ENCODE assay signal across 7 cellular contexts in the genomic region with DNA sequence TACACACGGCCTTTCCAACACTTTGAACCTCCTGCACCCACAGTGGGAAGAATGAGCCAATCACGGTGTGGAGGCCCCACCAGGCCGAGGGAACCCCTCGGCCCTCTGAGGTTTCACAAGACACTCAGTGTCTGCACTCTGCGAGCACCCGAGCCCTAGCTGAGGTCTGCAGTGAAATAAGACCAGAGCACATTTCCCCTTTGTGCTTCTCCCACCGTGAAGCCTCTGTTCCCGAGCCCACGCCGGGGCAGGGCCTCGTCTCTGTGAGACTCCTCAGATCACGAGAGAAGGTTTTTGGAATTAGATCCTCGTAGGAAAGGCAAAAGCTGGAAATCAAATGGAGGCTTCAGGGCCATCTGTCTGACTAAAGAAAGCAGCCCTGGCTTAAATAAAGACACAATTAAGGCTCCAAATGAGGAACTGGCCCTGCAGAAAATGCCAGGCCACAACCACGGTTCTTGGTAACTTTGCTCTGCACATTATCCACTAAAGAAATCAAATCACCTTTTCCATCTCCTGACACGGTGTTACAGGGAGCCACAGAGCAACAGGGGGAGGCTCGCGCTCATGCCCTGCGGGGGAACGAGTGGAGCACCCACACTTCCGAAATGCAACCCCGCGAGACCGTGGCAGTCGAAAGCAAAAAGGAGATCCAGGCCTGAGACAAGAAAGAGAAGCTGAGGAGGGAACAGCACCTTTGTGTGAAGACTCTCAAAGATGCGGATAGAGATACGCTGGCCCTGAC. TPM values are rescaled to one million over a fixed set of nuclear protein-coding genes. Genes with fewer than 3 reads are reported as not detected.
DNase-seq lines count a peak whose midpoint lies in the region; ATAC-seq and TF ChIP-seq lines count a peak whose summit lies in the region.

No MANE protein-coding gene starts in this region.

- no peak overlapping the region for H3K4me3 ChIP-seq in left ventricle myocardium inferior

- no peaks in the 10 kb centered on the region for H3K79me2 ChIP-seq in H9 (ENCODE audit: insufficient read depth, low read length)

- no peak overlapping the region for H3K18ac ChIP-seq in H9 (ENCODE audit: insufficient read length, low read depth, low read length)

- H3K4me1 Mint-ChIP-seq in H9 (peaks cover 13 to 14% of the 10 kb centered on the region in 2 experiments), T-cell (peaks cover 98 to 100% (median 100%) of the 10 kb centered on the region in 3 donors)
- H3K4me1 Mint-ChIP-seq in stimulated activated memory B cell treated with anti-CD40 and anti-IgM and Interleukin-4, amounts not matched to agents 10 μg/mL and 1 μg/mL and 100 μg/mL, for 72 hours, result peaks cover 100% of the 10 kb centered on the region

- H3K9me3 ChIP-seq in H9 (ENCODE audit: control insufficient read depth, low read depth, low read length) (no peaks in the 10 kb centered on the region), left ventricle myocardium inferior (replicated peaks) (no peaks in the 10 kb centered on the region)

- H3K27me3 Mint-ChIP-seq in H9 (ENCODE audit: low read depth) (no peaks in the 10 kb centered on the region), T-cell (no peaks in the 10 kb centered on the region)
- H3K27me3 Mint-ChIP-seq in stimulated activated memory B cell treated with anti-CD40 and anti-IgM and Interleukin-4, amounts not matched to agents 10 μg/mL and 1 μg/mL and 100 μg/mL, for 72 hours, result no peaks in the 10 kb centered on the region

- WGBS in H9 (ENCODE audit: extremely low coverage, insufficient read length, low lambda C conversion rate), result no CpG with 5 or more reads among the region's 26 CpGs

- H2BK120ac ChIP-seq in H9 (ENCODE audit: low read depth, low read length, poor library complexity, severe bottlenecking), result no peak overlapping the region

- no peak for ATAC-seq in T-cell (replicated peaks in 1 of 4)
- ATAC-seq in stimulated activated memory B cell treated with anti-CD40 and anti-IgM and Interleukin-4, amounts not matched to agents 10 μg/mL and 1 μg/mL and 100 μg/mL, for 72 hours, result peak; percentile 73
- no peak for ATAC-seq in GM18505 (IDR thresholded peaks at IDR 0.05; ENCODE audit: unreplicated experiment)

- POLR2A ChIA-PET in T-cell (lab: Charles Lee), result interaction anchor here in 1 of 2 donors (1.7 kb wide), 1 partner anchor 18 kb away, joined by 6 read pairs; no protein-coding TSS in a partner anchor

- DNase-seq in H9 (no peak), T-cell (no peak), left ventricle myocardium inferior (no peak), retina (no peak), AML-193 (lab: John Stamatoyannopoulos, UW) (no peak)

- H3K4me2 ChIP-seq in H9 (ENCODE audit: insufficient read depth, insufficient read length, low read length), result no peak overlapping the region

- H3K23ac ChIP-seq in H9 (ENCODE audit: insufficient read length, low read depth, low read length), result no peak overlapping the region

- H3K4me3 Mint-ChIP-seq in H9 (no peak overlapping the region), T-cell (peak overlapping the region in 2 of 3 donors; percentile 29 to 80)
- H3K4me3 Mint-ChIP-seq in stimulated activated memory B cell treated with anti-CD40 and anti-IgM and Interleukin-4, amounts not matched to agents 10 μg/mL and 1 μg/mL and 100 μg/mL, for 72 hours, result peak overlapping the region; percentile 74

- no peaks in the 10 kb centered on the region for H3K79me1 ChIP-seq in H9 (ENCODE audit: insufficient read depth, low read depth, low read length, poor library complexity, severe bottlenecking)

- no peak overlapping the region for H4K91ac ChIP-seq in H9 (ENCODE audit: insufficient read length, low read depth, low read length)

- H3K27ac Mint-ChIP-seq in H9, result peak overlapping the region; percentile 53 to 91 (median 85); a peak in 3 of 7 replicates
- H3K27ac Mint-ChIP-seq in T-cell, result peak overlapping the region; percentile 99 to 100
- peak overlapping the region; percentile 100 for H3K27ac Mint-ChIP-seq in stimulated activated memory B cell treated with anti-CD40 and anti-IgM and Interleukin-4, amounts not matched to agents 10 μg/mL and 1 μg/mL and 100 μg/mL, for 72 hours

- no peak overlapping the region for H2AK5ac ChIP-seq in H9 (ENCODE audit: insufficient read length, low read length)

- H3K4me1 ChIP-seq in H9 (ENCODE audit: insufficient read depth, low read length), result no peaks in the 10 kb centered on the region; the same call in 1 of the 2 replicates
- peaks cover 100% of the 10 kb centered on the region for H3K4me1 ChIP-seq in left ventricle myocardium inferior

- TF ChIP-seq CTCF in H9 (conservative IDR thresholded peaks at IDR 0.05), result no peak
- TF ChIP-seq CTCF in left ventricle myocardium inferior (IDR thresholded peaks at IDR 0.05; ENCODE audit: borderline replicate concordance), result no peak

- H2BK20ac ChIP-seq in H9 (ENCODE audit: low read depth, low read length, poor library complexity, severe bottlenecking), result no peak overlapping the region

- H3T11ph ChIP-seq in H9 (ENCODE audit: low read length), result no peak overlapping the region

- no peak for TF ChIP-seq POLR2A in GM18505 (IDR thresholded peaks at IDR 0.05; ENCODE audit: borderline replicate concordance, extremely low read depth, insufficient read depth, insufficient read length)

- no peak overlapping the region for H2BK5ac ChIP-seq in H9 (ENCODE audit: insufficient read length, low read length)

- no peaks in the 10 kb centered on the region for H3K23me2 ChIP-seq in H9 (ENCODE audit: insufficient read length, low read depth, low read length, poor library complexity, severe bottlenecking)

- no peaks in the 10 kb centered on the region for H4K20me1 ChIP-seq in H9 (ENCODE audit: control insufficient read depth, insufficient read depth, insufficient read length)

- no peak overlapping the region for H2BK12ac ChIP-seq in H9 (ENCODE audit: insufficient read length, low read depth, low read length)

- H3K27me3 ChIP-seq in H9 (ENCODE audit: insufficient read depth, low read length) (no peaks in the 10 kb centered on the region), left ventricle myocardium inferior (ENCODE audit: low read depth) (no peaks in the 10 kb centered on the region)

- no peak overlapping the region for H3K9ac ChIP-seq in H9 (ENCODE audit: extremely low read depth, insufficient read length, low read length)

- no peak overlapping the region for H3K14ac ChIP-seq in H9 (ENCODE audit: insufficient read depth, low read length)

- H3K36me3 Mint-ChIP-seq in H9 (ENCODE audit: insufficient read depth in 1 of 3, low read depth in 3 of 3), result peaks cover 5 to 10% (median 9%) of the 10 kb centered on the region in 3 experiments; a peak in 4 of 7 replicates
- H3K36me3 Mint-ChIP-seq in T-cell, result peaks cover 18% of the 10 kb centered on the region
- peaks cover 32% of the 10 kb centered on the region for H3K36me3 Mint-ChIP-seq in stimulated activated memory B cell treated with anti-CD40 and anti-IgM and Interleukin-4, amounts not matched to agents 10 μg/mL and 1 μg/mL and 100 μg/mL, for 72 hours

- no peak overlapping the region for H4K8ac ChIP-seq in H9 (replicated peaks; ENCODE audit: insufficient read length, low read depth, low read length)

- H3K27ac ChIP-seq in H9 (ENCODE audit: insufficient read length, low read depth, low read length) (no peak overlapping the region), left ventricle myocardium inferior (replicated peaks) (peak overlapping the region; percentile 92)

- no peak overlapping the region for H2AFZ ChIP-seq in H9 (ENCODE audit: low read length)

- H3K36me3 ChIP-seq in left ventricle myocardium inferior, result peaks cover 9% of the 10 kb centered on the region

- no peak overlapping the region for H3K4ac ChIP-seq in H9 (ENCODE audit: low read depth, low read length)

- intact Hi-C loops in left ventricle myocardium inferior (cut with micrococcal nuclease), result loop anchor here (5.0 kb wide), 1 partner anchor 42 kb away; a partner anchor contains a TSS

- H3K56ac ChIP-seq in H9 (ENCODE audit: insufficient read length, low read depth, low read length), result no peak overlapping the region

- H3K9me3 Mint-ChIP-seq in H9, result no peaks in the 10 kb centered on the region
- no peaks in the 10 kb centered on the region for H3K9me3 Mint-ChIP-seq in T-cell
- H3K9me3 Mint-ChIP-seq in stimulated activated memory B cell treated with anti-CD40 and anti-IgM and Interleukin-4, amounts not matched to agents 10 μg/mL and 1 μg/mL and 100 μg/mL, for 72 hours, result no peaks in the 10 kb centered on the region

- CTCF ChIA-PET in T-cell (lab: Charles Lee), result interaction anchor here (0.6 to 2.1 kb wide), 4 partner anchors 18 to 45 kb away, joined by 3 to 21 read pairs (median 5); no protein-coding TSS in a partner anchor

- no peak overlapping the region for H4K5ac ChIP-seq in H9 (ENCODE audit: insufficient read length, low read depth, low read length)

- no peak overlapping the region for H2BK15ac ChIP-seq in H9 (ENCODE audit: low read depth, low read length)

RNA-seq across cellular contexts. Expression of a gene that starts 43.7 kb away (rescaled TPM):
- total RNA-seq in H9 (2021) (10.6 and 11.5 TPM in 2 replicates), T-cell (10 to 100 TPM; 39.3 to 86.5 (median 52.3) TPM), left ventricle myocardium inferior (53.4 TPM)

Comparison
In these comparisons a context has a peak if more than half of its experiments do, and no peak if none do; other contexts are left out.
1. H3K4me3 Mint-ChIP-seq: peak in T-cell (2 of 3) and stimulated activated memory B cell treated with anti-CD40 and anti-IgM and Interleukin-4, amounts not matched to agents 10 μg/mL and 1 μg/mL and 100 μg/mL, for 72 hours (single experiment); none in H9 (0 of 2).
2. Peak in every context shown above with its lines, with median percentiles within 50 percentile points of each other: H3K27ac Mint-ChIP-seq.